8 cellular contexts compared by ENCODE assay signal in the genomic region with DNA sequence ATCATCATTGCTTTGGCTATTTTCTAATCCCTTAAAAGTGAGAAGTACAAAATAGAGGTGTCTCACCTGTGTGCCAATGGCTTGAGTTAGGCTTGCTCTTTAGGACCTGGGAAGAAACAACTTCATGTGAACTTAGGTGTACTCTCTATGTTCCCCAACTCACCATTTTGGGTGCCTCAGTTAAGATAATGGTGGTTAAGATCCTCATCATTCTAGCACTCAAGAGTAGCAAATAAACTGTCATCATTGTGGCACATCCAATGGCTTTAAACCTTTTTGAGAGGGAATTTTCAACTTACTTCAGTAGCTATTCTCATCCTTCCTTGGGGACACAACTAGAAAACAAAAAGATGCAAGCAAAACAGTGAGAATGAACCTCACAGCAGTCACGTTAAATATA. TPM values are rescaled to one million over a fixed set of nuclear protein-coding genes. Genes with fewer than 3 reads are reported as not detected.
DNase-seq lines count a peak whose midpoint lies in the region; ATAC-seq and TF ChIP-seq lines count a peak whose summit lies in the region.

No MANE protein-coding gene starts in this region.

- H3K9ac ChIP-seq in adipocyte (ENCODE audit: low read length) (peak overlapping the region; percentile 95), liver (ENCODE audit: low read depth in 1 of 2, low read length in 2 of 2) (peak overlapping the region in 1 of 2 donors; percentile 5)

- TF ChIP-seq RAD21 in liver (IDR thresholded peaks at IDR 0.05): no peak

- WGBS in liver: 66% methylated on average over 1 of the region's 1 CpG

- H3K36me3 ChIP-seq in right atrium auricular region (peaks cover 48% of the 10 kb centered on the region), adipocyte (ENCODE audit: control insufficient read depth, insufficient read depth, low read length, severe bottlenecking) (peaks cover 62% of the 10 kb centered on the region), liver (ENCODE audit: control insufficient read depth in 4 of 4, insufficient read depth in 3 of 4, low read depth in 1 of 4, low read length in 3 of 4) (peaks cover 4 to 39% (median 35%) of the 10 kb centered on the region in 4 donors), uterus (no peaks in the 10 kb centered on the region)

- H3K9me3 ChIP-seq in right atrium auricular region (no peaks in the 10 kb centered on the region), adipocyte (ENCODE audit: control insufficient read depth, low read length) (no peaks in the 10 kb centered on the region), liver (ENCODE audit: control insufficient read depth in 4 of 4, low read length in 3 of 4) (no peaks in the 10 kb centered on the region), uterus (no peaks in the 10 kb centered on the region)

- H3K27ac ChIP-seq in right atrium auricular region: peak overlapping the region; percentile 95 to 98
- peak overlapping the region in 1 of 2 donors; percentile 80 for H3K27ac ChIP-seq in liver (ENCODE audit: low read depth in 1 of 2, low read length in 2 of 2)
- H3K27ac ChIP-seq in uterus: peak overlapping the region; percentile 87 to 92

- no peak for TF ChIP-seq POLR2A in uterus (IDR thresholded peaks at IDR 0.05)

- DNase-seq in right atrium auricular region (ENCODE audit: low spot score) (no peak), left cardiac atrium (no peak), adipocyte (ENCODE audit: low read depth) (no peak), uterus (no peak), midbrain (lab: John Stamatoyannopoulos, UW) (no peak)

- ATAC-seq in left cardiac atrium (no peak), GM21528 (IDR thresholded peaks at IDR 0.05; ENCODE audit: low FRiP score, unreplicated experiment) (no peak), HG03196 (IDR thresholded peaks at IDR 0.05; ENCODE audit: unreplicated experiment) (no peak)

- TF ChIP-seq CTCF in right atrium auricular region (IDR thresholded peaks at IDR 0.05) (no peak), liver (IDR thresholded peaks at IDR 0.05; ENCODE audit: low read depth, low read length, missing input control) (no peak), uterus (IDR thresholded peaks at IDR 0.05) (no peak)

- H3K4me1 ChIP-seq in right atrium auricular region (peaks cover 0 to 62% of the 10 kb centered on the region in 2 donors), adipocyte (ENCODE audit: control insufficient read depth, insufficient read depth, low read length) (peaks cover 49% of the 10 kb centered on the region), liver (ENCODE audit: control insufficient read depth in 4 of 4, insufficient read depth in 4 of 4, low read length in 3 of 4) (peaks cover 2 to 22% (median 12%) of the 10 kb centered on the region in 4 donors), uterus (no peaks in the 10 kb centered on the region)

- peak overlapping the region; percentile 67 to 93 for H3K4me3 ChIP-seq in right atrium auricular region
- H3K4me3 ChIP-seq in adipocyte (ENCODE audit: low read length): peak overlapping the region; percentile 100
- peak overlapping the region; percentile 16 to 83 (median 79) for H3K4me3 ChIP-seq in liver (ENCODE audit: low read depth in 1 of 3, low read length in 3 of 3)
- H3K4me3 ChIP-seq in uterus: peak overlapping the region in 1 of 2 donors; percentile 74

- intact Hi-C loops in left cardiac atrium (cut with DNase I): no loop called here
- intact Hi-C loops in uterus (cut with DNase I; ENCODE audit: low total_unique reads): loop anchor here (5.0 kb wide), 1 partner anchor 156 kb away; the partner anchor contains the start of gene RC3H1

- H3K27me3 ChIP-seq in right atrium auricular region (no peaks in the 10 kb centered on the region), adipocyte (replicated peaks; ENCODE audit: control insufficient read depth, insufficient read depth, low read length) (no peaks in the 10 kb centered on the region), liver (ENCODE audit: control insufficient read depth in 4 of 4, insufficient read depth in 4 of 4, low read length in 3 of 4) (no peaks in the 10 kb centered on the region), uterus (no peaks in the 10 kb centered on the region)

TF ChIP-seq in liver, 16 proteins besides CTCF, POLR2A, EP300 and RAD21 (continues in another document):
- no peak for TF ChIP-seq MAX (IDR thresholded peaks at IDR 0.05)
- no peak for TF ChIP-seq JUND (IDR thresholded peaks at IDR 0.05)
- TF ChIP-seq EGR1 (IDR thresholded peaks at IDR 0.05; ENCODE audit: low read depth in 2 of 2): no peak
- no peak for TF ChIP-seq HNF4G (IDR thresholded peaks at IDR 0.05)
- no peak for TF ChIP-seq SP1 (IDR thresholded peaks at IDR 0.05)
- no peak for TF ChIP-seq REST (IDR thresholded peaks at IDR 0.05)
- TF ChIP-seq FOXA1 (IDR thresholded peaks at IDR 0.05): no peak
- TF ChIP-seq RXRA (IDR thresholded peaks at IDR 0.05): no peak
- TF ChIP-seq TAF1 (conservative IDR thresholded peaks at IDR 0.05): no peak
- no peak for TF ChIP-seq YY1 (IDR thresholded peaks at IDR 0.05)
- no peak for TF ChIP-seq GABPA (IDR thresholded peaks at IDR 0.05 in 1 of 2, conservative IDR thresholded peaks at IDR 0.05 in 1 of 2)
- no peak for TF ChIP-seq NR2F2 (IDR thresholded peaks at IDR 0.05)
- TF ChIP-seq, protein P1, sequence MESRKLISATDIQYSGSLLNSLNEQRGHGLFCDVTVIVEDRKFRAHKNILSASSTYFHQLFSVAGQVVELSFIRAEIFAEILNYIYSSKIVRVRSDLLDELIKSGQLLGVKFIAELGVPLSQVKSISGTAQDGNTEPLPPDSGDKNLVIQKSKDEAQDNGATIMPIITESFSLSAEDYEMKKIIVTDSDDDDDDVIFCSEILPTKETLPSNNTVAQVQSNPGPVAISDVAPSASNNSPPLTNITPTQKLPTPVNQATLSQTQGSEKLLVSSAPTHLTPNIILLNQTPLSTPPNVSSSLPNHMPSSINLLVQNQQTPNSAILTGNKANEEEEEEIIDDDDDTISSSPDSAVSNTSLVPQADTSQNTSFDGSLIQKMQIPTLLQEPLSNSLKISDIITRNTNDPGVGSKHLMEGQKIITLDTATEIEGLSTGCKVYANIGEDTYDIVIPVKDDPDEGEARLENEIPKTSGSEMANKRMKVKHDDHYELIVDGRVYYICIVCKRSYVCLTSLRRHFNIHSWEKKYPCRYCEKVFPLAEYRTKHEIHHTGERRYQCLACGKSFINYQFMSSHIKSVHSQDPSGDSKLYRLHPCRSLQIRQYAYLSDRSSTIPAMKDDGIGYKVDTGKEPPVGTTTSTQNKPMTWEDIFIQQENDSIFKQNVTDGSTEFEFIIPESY (IDR thresholded peaks at IDR 0.05): no peak
- no peak for TF ChIP-seq HNF4A (conservative IDR thresholded peaks at IDR 0.05)

RNA-seq across cellular contexts. Expression of gene GAS5, which starts 1.3 kb away (rescaled TPM):
- 100 to 1,000 TPM in 1 of 2 donors, 10 to 100 TPM in 1; 74.6 to 115 TPM for total RNA-seq in right atrium auricular region
- 100 to 1,000 TPM in 1 of 2 donors, 10 to 100 TPM in 1; 84.3 to 108 TPM for total RNA-seq in left cardiac atrium
- 10 to 100 TPM; 60.2 to 84.8 TPM for total RNA-seq in liver
- polyA plus RNA-seq in liver: 10 to 100 TPM; 28.6 to 56.8 TPM
- 1,000 to 10,000 TPM in 2 of 4 donors, 100 to 1,000 TPM in 2; 566 to 2,222 (median 828) TPM for total RNA-seq in uterus

RNA-seq across cellular contexts. Expression of gene ZBTB37, which starts 1.7 kb away (rescaled TPM):
- total RNA-seq in right atrium auricular region (1 to 10 TPM; 5.8 to 8.8 TPM), left cardiac atrium (1 to 10 TPM; 9.3 to 9.4 TPM), liver (1 to 10 TPM; 5.7 to 6.1 TPM), uterus (10 to 100 TPM in 2 of 4 donors, 1 to 10 TPM in 2; 7.1 to 31.3 (median 11.2) TPM)
- under 1 TPM; 0.67 to 0.84 TPM for polyA plus RNA-seq in liver

RNA-seq across cellular contexts. Expression of gene CENPL, which starts 41.8 kb away (rescaled TPM):
- total RNA-seq in right atrium auricular region (1 to 10 TPM; 1.5 to 4.2 TPM), left cardiac atrium (1 to 10 TPM; 4.3 to 4.9 TPM), liver (10 to 100 TPM in 1 of 2 donors, 1 to 10 TPM in 1; 1.5 to 19.1 TPM), uterus (10 to 100 TPM in 1 of 4 donors, 1 to 10 TPM in 1, under 1 TPM in 1, not detected in 1; 0.51 to 24.2 (median 4.7) TPM)
- polyA plus RNA-seq in liver: under 1 TPM; 0.61 to 0.87 TPM

RNA-seq across cellular contexts. Expression of gene DARS2, which starts 42.0 kb away (rescaled TPM):
- 10 to 100 TPM; 11.2 to 13.9 TPM for total RNA-seq in right atrium auricular region
- 10 to 100 TPM; 13.1 to 13.2 TPM for total RNA-seq in left cardiac atrium
- 10 to 100 TPM in 1 of 2 donors, 1 to 10 TPM in 1; 9.7 to 13.0 TPM for total RNA-seq in liver
- 10 to 100 TPM in 1 of 2 donors, 1 to 10 TPM in 1; 5.0 to 10.5 TPM for polyA plus RNA-seq in liver
- 10 to 100 TPM in 3 of 4 donors, 1 to 10 TPM in 1; 4.1 to 20.0 (median 12.7) TPM for total RNA-seq in uterus

RNA-seq across cellular contexts. Expression of gene SERPINC1, which starts 50.7 kb away (rescaled TPM):
- under 1 TPM in 1 of 2 donors, not detected in 1; 0.31 TPM for total RNA-seq in right atrium auricular region
- under 1 TPM; 0.21 to 0.35 TPM for total RNA-seq in left cardiac atrium
- 1,000 to 10,000 TPM in 1 of 2 donors, 100 to 1,000 TPM in 1; 742 to 2,309 TPM for total RNA-seq in liver
- polyA plus RNA-seq in liver: 1,000 to 10,000 TPM; 2,515 to 2,589 TPM
- total RNA-seq in uterus: 1 to 10 TPM in 1 of 4 donors, not detected in 3; 1.0 TPM

Comparison
In these comparisons a context has a peak if more than half of its experiments do, and no peak if none do; other contexts are left out.
1. RNA of gene GAS5, which starts 1.3 kb away (total RNA-seq): 566 to 2,222 TPM in uterus; 74.6 to 115 TPM in right atrium auricular region, 84.3 to 108 TPM in left cardiac atrium and 60.2 to 84.8 TPM in liver; every median in the first group is over 4 times any median in the second.